18 cellular contexts compared by ENCODE assay signal in the genomic region with DNA sequence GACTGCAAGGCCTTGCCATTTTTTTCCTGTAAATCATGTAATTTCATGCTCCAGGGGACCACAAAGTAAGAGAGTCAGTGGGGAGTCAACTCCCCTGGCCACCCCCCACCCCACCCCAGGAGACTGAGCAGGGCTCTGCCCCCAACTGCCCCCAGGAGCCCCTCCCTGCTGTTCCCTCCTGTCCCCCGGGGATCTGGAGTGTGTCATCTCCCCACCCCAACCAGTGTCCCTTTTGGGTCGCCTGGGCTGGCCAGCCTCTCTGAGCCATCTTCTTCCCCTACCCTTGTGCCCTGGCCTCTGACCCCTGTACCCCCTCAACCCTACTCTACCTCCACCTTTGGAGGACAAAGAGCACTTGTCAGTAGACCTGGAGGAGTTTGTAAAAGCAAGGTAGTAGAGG.
"Had no signal": no experiment of that assay in that cellular context is flagged by ENCODE, and none has a peak within 500 bp of the region (broad histone marks: within the 10 kb centered on the region; RNA-seq: fewer than 3 reads in every experiment).

No MANE protein-coding gene starts in this region.

- H3K27ac Mint-ChIP-seq: naive thymus-derived CD8-positive, alpha-beta T cell had no signal

- H3K9me3 Mint-ChIP-seq: naive thymus-derived CD8-positive, alpha-beta T cell had no signal

- DNase-seq: dermis blood vessel endothelial cell; esophagus squamous epithelium; foreskin fibroblast; glutamatergic neuron; islet precursor cell; mucosa of descending colon; naive thymus-derived CD8-positive, alpha-beta T cell; sigmoid colon; stimulated activated CD4-positive, alpha-beta T cell treated with anti-CD3 and anti-CD28 coated beads, Interleukin-2, amount 100 ng/mL, for 24 hours; stimulated activated naive CD8-positive, alpha-beta T cell treated with anti-CD3 and anti-CD28 coated beads, Interleukin-15, Interleukin-2, amounts not matched to agents 100 U/mL and 50 U/mL, for 24 hours; tibial artery; upper lobe of right lung had no signal

- H3K9me3 ChIP-seq: esophagus squamous epithelium, gastroesophageal sphincter, mucosa of descending colon, right atrium auricular region, sigmoid colon, suprapubic skin, tibial artery, upper lobe of right lung, vagina had no signal

- H3K36me3 Mint-ChIP-seq: naive thymus-derived CD8-positive, alpha-beta T cell had no signal

- H3K27ac ChIP-seq: esophagus squamous epithelium, gastroesophageal sphincter, right atrium auricular region, sigmoid colon, skin epidermis, suprapubic skin, tibial artery, upper lobe of right lung, vagina had no signal

- H3K4me3 ChIP-seq: esophagus squamous epithelium, gastroesophageal sphincter, mucosa of descending colon, right atrium auricular region, sigmoid colon, skin epidermis, suprapubic skin, tibial artery, upper lobe of right lung, vagina had no signal

- ATAC-seq: gastroesophageal sphincter; left lobe of liver; mucosa of descending colon; naive thymus-derived CD8-positive, alpha-beta T cell; stimulated activated naive CD8-positive, alpha-beta T cell treated with anti-CD3 and anti-CD28 coated beads, Interleukin-15, Interleukin-2, amounts not matched to agents 100 U/mL and 50 U/mL, for 24 hours; upper lobe of right lung had no signal

- H3K36me3 ChIP-seq: right atrium auricular region, sigmoid colon, vagina had no signal

- H3K27me3 ChIP-seq: esophagus squamous epithelium, gastroesophageal sphincter, right atrium auricular region, sigmoid colon, suprapubic skin, tibial artery, upper lobe of right lung, vagina had no signal

- H3K27me3 Mint-ChIP-seq: naive thymus-derived CD8-positive, alpha-beta T cell had no signal

- H3K4me3 Mint-ChIP-seq: naive thymus-derived CD8-positive, alpha-beta T cell had no signal
